28 cellular contexts compared by ENCODE assay signal in the genomic region with DNA sequence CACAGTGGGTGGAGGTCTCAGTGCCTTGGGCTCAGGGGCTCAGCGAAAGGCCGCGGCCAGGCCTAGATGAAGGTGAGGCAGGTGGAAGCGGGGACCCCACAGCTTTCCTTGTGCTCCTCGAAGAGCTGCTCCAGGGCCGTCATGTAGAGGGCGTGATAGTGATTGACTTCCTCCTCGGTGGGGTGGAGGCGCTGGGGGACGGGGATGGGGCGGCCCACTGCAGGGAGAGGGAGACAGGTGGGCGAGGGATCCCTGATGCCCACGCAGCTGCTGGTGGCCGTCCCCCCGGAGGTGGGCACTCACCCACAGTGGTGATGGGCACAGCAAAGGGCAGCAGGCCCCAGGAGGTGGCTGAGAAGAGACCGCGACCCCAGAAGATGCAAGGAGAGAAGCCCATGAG. TPM values are rescaled to one million over a fixed set of nuclear protein-coding genes. Genes with fewer than 3 reads are reported as not detected.
"Had no signal": no experiment of that assay in that cellular context is flagged by ENCODE, and none has a peak within 500 bp of the region (broad histone marks: within the 10 kb centered on the region; RNA-seq: fewer than 3 reads in every experiment).

No MANE protein-coding gene starts in this region.

- FAIRE-seq: astrocyte, TTC549 had no signal

- H3K27me3 ChIP-seq: MG63 had no signal

- H3K36me3 ChIP-seq: adrenal gland, breast epithelium, MG63, SJCRH30 had no signal

- H3K9me3 ChIP-seq: adrenal gland, body of pancreas, breast epithelium, MG63, SJCRH30 had no signal

- ATAC-seq: activated CD8-positive, alpha-beta T cell treated with anti-CD3 and anti-CD28 coated beads for 36 hours; activated naive CD4-positive, alpha-beta T cell treated with anti-CD3 and anti-CD28 coated beads, Interleukin-2, amount 50 U/mL, for 72 hours; body of pancreas; Panc1 had no signal

- H3K4me1 ChIP-seq: adrenal gland, breast epithelium, SJCRH30 had no signal

- H3K27ac ChIP-seq: adrenal gland, body of pancreas, breast epithelium, SJCRH30, SK-N-MC had no signal

- H3K4me3 ChIP-seq: adrenal gland, body of pancreas, breast epithelium, MG63, SJCRH30, SK-N-MC had no signal

- DNase-seq: activated CD4-positive, alpha-beta T cell treated with anti-CD3 and anti-CD28 coated beads, Interleukin-2, amount 10 ng/mL, durations not matched to agents 24 days and 14 days; activated CD4-positive, alpha-beta T cell treated with anti-CD3 and anti-CD28 coated beads, Interleukin-2, amount 50 U/mL, for 4 hours; activated CD8-positive, alpha-beta T cell treated with anti-CD3 and anti-CD28 coated beads for 36 hours; activated gamma-delta T cell; activated naive CD4-positive, alpha-beta T cell treated with anti-CD3 and anti-CD28 coated beads for 36 hours; activated T-cell treated with anti-CD3 and anti-CD28 coated beads, Interleukin-2, amount 50 U/mL, for 24 hours; adrenal gland; body of pancreas; Kasumi-1; MG63; NCI-H1048; NCI-H1436 treated with DMSO at 0.1 percent for 48 hours; NCI-H1694 treated with DMSO at 0.1 percent for 48 hours; NCI-H2029; NCI-H345; NCI-H524 treated with DMSO at 0.1 percent for 48 hours; SHP77; SJCRH30 had no signal

RNA-seq across cellular contexts. Expression of gene MOGAT3, which starts 5.0 kb away (rescaled TPM):
- total RNA-seq: activated CD4-positive, alpha-beta T cell treated with anti-CD3 and anti-CD28 coated beads, Interleukin-2, amount 10 ng/mL, durations not matched to agents 24 days and 14 days; activated CD8-positive, alpha-beta T cell treated with anti-CD3 and anti-CD28 coated beads for 36 hours; activated naive CD4-positive, alpha-beta T cell treated with anti-CD3 and anti-CD28 coated beads for 36 hours; activated naive CD4-positive, alpha-beta T cell treated with anti-CD3 and anti-CD28 coated beads, Interleukin-2, amount 50 U/mL, for 72 hours; activated T-helper 2 cell treated with anti-CD3 and anti-CD28 coated beads, Interferon-gamma antibody, Interleukin-2, Interleukin-4, amounts not matched to agents 10 μg/mL and 5 μg/mL and 100 μg/mL, durations not matched to agents 14 hours and 24 hours and 36 hours; adrenal gland; astrocyte; body of pancreas; cardiac septum; NCI-H460; RPMI7951; SJCRH30 had no signal
- polyA plus RNA-seq: adrenal gland had no signal

RNA-seq across cellular contexts. Expression of gene NAT16, which starts 15.8 kb away (rescaled TPM):
- total RNA-seq: activated CD4-positive, alpha-beta T cell treated with anti-CD3 and anti-CD28 coated beads, Interleukin-2, amount 10 ng/mL, durations not matched to agents 24 days and 14 days; activated CD8-positive, alpha-beta T cell treated with anti-CD3 and anti-CD28 coated beads for 36 hours; activated naive CD4-positive, alpha-beta T cell treated with anti-CD3 and anti-CD28 coated beads for 36 hours; activated naive CD4-positive, alpha-beta T cell treated with anti-CD3 and anti-CD28 coated beads, Interleukin-2, amount 50 U/mL, for 72 hours; activated T-helper 2 cell treated with anti-CD3 and anti-CD28 coated beads, Interferon-gamma antibody, Interleukin-2, Interleukin-4, amounts not matched to agents 10 μg/mL and 5 μg/mL and 100 μg/mL, durations not matched to agents 14 hours and 24 hours and 36 hours; breast epithelium; cardiac septum; NCI-H460; RPMI7951; SJCRH30 had no signal
- polyA plus RNA-seq: adrenal gland had no signal

RNA-seq across cellular contexts. Expression of gene VGF, which starts 30.5 kb away (rescaled TPM):
- total RNA-seq: activated CD8-positive, alpha-beta T cell treated with anti-CD3 and anti-CD28 coated beads for 36 hours; activated naive CD4-positive, alpha-beta T cell treated with anti-CD3 and anti-CD28 coated beads for 36 hours; activated naive CD4-positive, alpha-beta T cell treated with anti-CD3 and anti-CD28 coated beads, Interleukin-2, amount 50 U/mL, for 72 hours had no signal
